In genomic region chr7:131202451-131202850, GRCh38 we compare ENCODE assay signal across 16 cellular contexts.
DNase-seq lines count a peak whose midpoint lies in the region; ATAC-seq and TF ChIP-seq lines count a peak whose summit lies in the region.
"Had no signal": no experiment of that assay in that cellular context is flagged by ENCODE, and none has a peak within 500 bp of the region (broad histone marks: within the 10 kb centered on the region; RNA-seq: fewer than 3 reads in every experiment).

No MANE protein-coding gene starts in this region.

- no peak overlapping the region for H4K91ac ChIP-seq in mesenchymal stem cell (ENCODE audit: low read length)

- H3K4me2 ChIP-seq in mammary epithelial cell (ENCODE audit: insufficient read depth, low read depth, low read length): no peak overlapping the region
- H3K4me2 ChIP-seq in mesenchymal stem cell (ENCODE audit: low read length, poor library complexity, severe bottlenecking): no peak overlapping the region
- H3K4me2 ChIP-seq: BLaER1 had no signal

- H2BK120ac ChIP-seq in mesenchymal stem cell (ENCODE audit: low read depth, low read length): no peak overlapping the region

- no peak for DNase-seq in breast epithelium (ENCODE audit: low spot score in 2 of 2)
- no peak for DNase-seq in mammary epithelial cell
- DNase-seq in mesenchymal stem cell: no peak
- no peak for DNase-seq in left colon
- no peak for DNase-seq in activated gamma-delta T cell treated with Interleukin-2 at 50 U/mL for 16 hours
- DNase-seq: 8988T; AML-193; Caco-2; CD8-positive, alpha-beta memory T cell; DND-41; GDM1; GOT3; H9 had no signal

- no peak overlapping the region for H3K18ac ChIP-seq in mesenchymal stem cell (ENCODE audit: low read depth in 1 of 2, low read length in 2 of 2)

- no peak overlapping the region for H2BK5ac ChIP-seq in mesenchymal stem cell (ENCODE audit: low read depth, low read length, poor library complexity, severe bottlenecking)

- in situ Hi-C loops in mammary epithelial cell (cut with MboI; ENCODE audit: low sequenced_read_pairs in 2 of 2): no loop called here

- H3K9me3 ChIP-seq in breast epithelium: no peaks in the 10 kb centered on the region
- H3K9me3 ChIP-seq in mammary epithelial cell (replicated peaks; ENCODE audit: insufficient read depth, low read length): no peaks in the 10 kb centered on the region
- no peaks in the 10 kb centered on the region for H3K9me3 ChIP-seq in mesenchymal stem cell (ENCODE audit: control insufficient read depth, low read length)
- H3K9me3 ChIP-seq in subcutaneous abdominal adipose tissue (ENCODE audit: control insufficient read depth in 5 of 5, low read length in 5 of 5): no peaks in the 10 kb centered on the region
- H3K9me3 ChIP-seq: BLaER1, Caco-2 had no signal

- H3K4me3 ChIP-seq in breast epithelium (no peak overlapping the region), mammary epithelial cell (replicated peaks in 1 of 3; ENCODE audit: insufficient read depth in 1 of 3, low read depth in 2 of 3, low read length in 3 of 3) (no peak overlapping the region), mesenchymal stem cell (ENCODE audit: insufficient read depth in 1 of 2, low read depth in 1 of 2, low read length in 2 of 2) (no peak overlapping the region), subcutaneous abdominal adipose tissue (ENCODE audit: low read depth in 1 of 5, low read length in 5 of 5) (no peak overlapping the region)
- H3K4me3 ChIP-seq: BLaER1 had no signal

- CTCF ChIA-PET in mammary epithelial cell (lab: Charles Lee; ENCODE audit: low non-redundant PET): no interaction called here

- no peaks in the 10 kb centered on the region for H3K27me3 ChIP-seq in breast epithelium
- no peaks in the 10 kb centered on the region for H3K27me3 ChIP-seq in mammary epithelial cell (ENCODE audit: insufficient read depth, low read length)
- no peaks in the 10 kb centered on the region for H3K27me3 ChIP-seq in mesenchymal stem cell (ENCODE audit: control insufficient read depth in 1 of 2, insufficient read depth in 1 of 2, low read length in 2 of 2)
- no peaks in the 10 kb centered on the region for H3K27me3 ChIP-seq in subcutaneous abdominal adipose tissue (ENCODE audit: control insufficient read depth in 5 of 5, insufficient read depth in 4 of 5, low read length in 5 of 5)
- H3K27me3 ChIP-seq: BLaER1 had no signal

- H3K79me1 ChIP-seq in mesenchymal stem cell (replicated peaks; ENCODE audit: low read length, poor library complexity, severe bottlenecking): no peaks in the 10 kb centered on the region

- H3K23ac ChIP-seq in mesenchymal stem cell (ENCODE audit: low read length in 2 of 2): no peak overlapping the region

- no peak overlapping the region for H4K8ac ChIP-seq in mesenchymal stem cell (ENCODE audit: low read length)

- no peaks in the 10 kb centered on the region for H3K79me2 ChIP-seq in mammary epithelial cell (ENCODE audit: insufficient read depth, low read length)

- H3K36me3 ChIP-seq in breast epithelium (no peaks in the 10 kb centered on the region), mammary epithelial cell (ENCODE audit: insufficient read depth, low read length) (no peaks in the 10 kb centered on the region), mesenchymal stem cell (ENCODE audit: control insufficient read depth in 1 of 2, insufficient read depth in 2 of 2, low read depth in 1 of 2, low read length in 2 of 2) (no peaks in the 10 kb centered on the region), subcutaneous abdominal adipose tissue (ENCODE audit: control insufficient read depth in 5 of 5, insufficient read depth in 5 of 5, low read length in 5 of 5) (no peaks in the 10 kb centered on the region)
- H3K36me3 ChIP-seq: BLaER1 had no signal

- H3K14ac ChIP-seq in mesenchymal stem cell (ENCODE audit: low read length in 2 of 2): no peak overlapping the region

- no peak overlapping the region for H3K4ac ChIP-seq in mesenchymal stem cell (ENCODE audit: low read depth in 1 of 2, low read length in 2 of 2)

- H3K9ac ChIP-seq in mammary epithelial cell (ENCODE audit: insufficient read depth, low read length) (no peak overlapping the region), mesenchymal stem cell (ENCODE audit: low read length) (peak overlapping the region; percentile 71), subcutaneous abdominal adipose tissue (ENCODE audit: low read length in 5 of 5) (no peak overlapping the region)
- H3K9ac ChIP-seq: BLaER1 had no signal

- no peak for ATAC-seq in left colon
- no peak for ATAC-seq in SK-N-SH treated with all-trans-retinoic acid at 6 μM for 48 hours

- H4K20me1 ChIP-seq in mammary epithelial cell (ENCODE audit: insufficient read depth, low read length): no peaks in the 10 kb centered on the region
- H4K20me1 ChIP-seq: BLaER1 had no signal

- 92% methylated on average over 5 of the region's 5 CpGs for WGBS in mammary epithelial cell (ENCODE audit: low coverage, missing lambda C conversion rate)
- 93% methylated on average over 4 of the region's 5 CpGs for WGBS in mesenchymal stem cell

- H3K4me1 ChIP-seq in breast epithelium: no peaks in the 10 kb centered on the region
- H3K4me1 ChIP-seq in mammary epithelial cell (ENCODE audit: insufficient read depth, low read length): no peaks in the 10 kb centered on the region
- H3K4me1 ChIP-seq in mesenchymal stem cell (ENCODE audit: control insufficient read depth, insufficient read depth, low read depth, low read length): peaks cover 2% of the 10 kb centered on the region
- peaks cover 0 to 3% (median 0%) of the 10 kb centered on the region in 5 donors for H3K4me1 ChIP-seq in subcutaneous abdominal adipose tissue (ENCODE audit: control insufficient read depth in 5 of 5, insufficient read depth in 5 of 5, low read length in 5 of 5)
- H3K4me1 ChIP-seq: BLaER1, Caco-2 had no signal

- H3K27ac ChIP-seq in breast epithelium (peak overlapping the region; percentile 54 to 79), mammary epithelial cell (ENCODE audit: insufficient read depth, low read depth, low read length) (no peak overlapping the region), mesenchymal stem cell (ENCODE audit: low read length, poor library complexity, severe bottlenecking) (no peak overlapping the region), subcutaneous abdominal adipose tissue (ENCODE audit: low read depth, low read length) (peak overlapping the region; percentile 67)
- H3K27ac ChIP-seq: BLaER1 had no signal

- dilution Hi-C loops in mammary epithelial cell (cut with HindIII; ENCODE audit: low sequenced_read_pairs): no loop called here

- intact Hi-C loops in breast epithelium (cut with DNase I; ENCODE audit: low total_unique reads) (no loop called here), mammary epithelial cell (cut with micrococcal nuclease) (no loop called here), left colon (cut with DNase I, micrococcal nuclease) (no loop called here)

- TF ChIP-seq CTCF in breast epithelium (IDR thresholded peaks at IDR 0.05): no peak
- no peak for TF ChIP-seq CTCF in mammary epithelial cell (conservative IDR thresholded peaks at IDR 0.05 in 1 of 2, IDR thresholded peaks at IDR 0.05 in 1 of 2; ENCODE audit: extremely low read depth in 1 of 2, insufficient read depth in 1 of 2, low read depth in 1 of 2, low read length in 2 of 2)

- H2BK15ac ChIP-seq in mesenchymal stem cell (ENCODE audit: low read depth, poor library complexity, severe bottlenecking): no peak overlapping the region

- no peak overlapping the region for H2AK5ac ChIP-seq in mesenchymal stem cell (ENCODE audit: low read length, severe bottlenecking)

- H2BK12ac ChIP-seq in mesenchymal stem cell (ENCODE audit: low read length in 2 of 2): no peak overlapping the region

- no peak overlapping the region for H2AFZ ChIP-seq in mammary epithelial cell (ENCODE audit: low read depth, low read length)
- H2AFZ ChIP-seq in mesenchymal stem cell (ENCODE audit: low read depth, low read length): no peak overlapping the region

- TF ChIP-seq POLR2A in breast epithelium (IDR thresholded peaks at IDR 0.05): no peak

- BruUV-seq in mammary epithelial cell (replicated peaks; lab: Mats Ljungman, UMichigan): no TSS peak

TF ChIP-seq in SK-N-SH treated with all-trans-retinoic acid at 6 μM for 48 hours, 23 proteins besides CTCF, POLR2A, EP300 and RAD21 (continues in another document):
- TF ChIP-seq GLIS3 (CRISPR knock-in tag; IDR thresholded peaks at IDR 0.05): no peak
- no peak for TF ChIP-seq ARNTL (CRISPR knock-in tag; IDR thresholded peaks at IDR 0.05; ENCODE audit: borderline replicate concordance, low read depth)
- no peak for TF ChIP-seq ISL1 (CRISPR knock-in tag; IDR thresholded peaks at IDR 0.05)
- TF ChIP-seq CSRNP3 (CRISPR knock-in tag; IDR thresholded peaks at IDR 0.05): no peak
- TF ChIP-seq ZC3H10 (CRISPR knock-in tag; IDR thresholded peaks at IDR 0.05): no peak
- no peak for TF ChIP-seq ZNF70 (CRISPR knock-in tag; IDR thresholded peaks at IDR 0.05)
- TF ChIP-seq PPARA (CRISPR knock-in tag; IDR thresholded peaks at IDR 0.05; ENCODE audit: borderline replicate concordance): no peak
- TF ChIP-seq SNAI2 (CRISPR knock-in tag; IDR thresholded peaks at IDR 0.05): no peak
- TF ChIP-seq CREB5 (CRISPR knock-in tag; IDR thresholded peaks at IDR 0.05; ENCODE audit: low read depth): no peak
- no peak for TF ChIP-seq CSDC2 (CRISPR knock-in tag; IDR thresholded peaks at IDR 0.05)

Comparison
In these comparisons a context has a peak if more than half of its experiments do, and no peak if none do; other contexts are left out.
1. H3K27ac ChIP-seq: peak in breast epithelium (2 of 2) and subcutaneous abdominal adipose tissue (single experiment); none in mammary epithelial cell (single experiment) and mesenchymal stem cell (single experiment).